Comparison of ENCODE assay signal across 13 cellular contexts in genomic region chr3:30660656-30661055, GRCh38. TPM values are rescaled to one million over a fixed set of nuclear protein-coding genes. Genes with fewer than 3 reads are reported as not detected.
DNase-seq lines count a peak whose midpoint lies in the region; ATAC-seq and TF ChIP-seq lines count a peak whose summit lies in the region.
"Had no signal": no experiment of that assay in that cellular context is flagged by ENCODE, and none has a peak within 500 bp of the region (broad histone marks: within the 10 kb centered on the region; RNA-seq: fewer than 3 reads in every experiment).

No MANE protein-coding gene starts in this region.

- WGBS in right cardiac atrium = 87% methylated on average over 3 of the region's 3 CpGs
- WGBS in aorta, 2 donors = 94% methylated on average over 3 of the region's 3 CpGs

- H3K9me3 Mint-ChIP-seq in activated B cell treated with CpG ODN at 0.5 μM for 24 hours = no peaks in the 10 kb centered on the region
- H3K9me3 Mint-ChIP-seq: dendritic cell treated with granulocyte-macrophage colony-stimulating factor and Interleukin-4, amounts not matched to agents 40 ng/mL and 50 ng/mL, for 4 days had no signal

- H3K4me3 ChIP-seq in right cardiac atrium (ENCODE audit: low read length) (no peak overlapping the region), aorta (ENCODE audit: low read length in 2 of 2) (no peak overlapping the region)

- DNase-seq in right cardiac atrium = no peak
- DNase-seq in Right ventricle myocardium superior = no peak
- DNase-seq in activated B cell treated with CpG ODN at 0.5 μM for 24 hours = no peak
- no peak for DNase-seq in aorta
- DNase-seq in NCI-H748 treated with DMSO at 0.1 percent for 48 hours (lab: John Stamatoyannopoulos, UW) = no peak
- no peak for DNase-seq in effector CD4-positive, alpha-beta T cell
- DNase-seq: activated gamma-delta T cell; foreskin melanocyte; kidney glomerular epithelial cell; stimulated activated CD4-positive, alpha-beta T cell treated with anti-CD3 and anti-CD28 coated beads, Interleukin-15, amount 100 ng/mL, for 24 hours had no signal

- intact Hi-C loops in right cardiac atrium (cut with DNase I) = no loop called here
- intact Hi-C loops in Right ventricle myocardium superior (cut with DNase I) = no loop called here
- intact Hi-C loops in activated B cell treated with CpG ODN at 0.5 μM for 24 hours (cut with micrococcal nuclease) = no loop called here
- intact Hi-C loops in aorta (cut with DNase I) = loop anchor here in 1 of 2 donors (5.0 kb wide), 1 partner anchor 53 kb away; the partner anchor contains the start of gene TGFBR2

- peak overlapping the region; percentile 81 for H3K27ac Mint-ChIP-seq in activated B cell treated with CpG ODN at 0.5 μM for 24 hours
- H3K27ac Mint-ChIP-seq: dendritic cell treated with granulocyte-macrophage colony-stimulating factor and Interleukin-4, amounts not matched to agents 40 ng/mL and 50 ng/mL, for 4 days had no signal

- POLR2A ChIA-PET in activated B cell treated with CpG ODN at 0.5 μM for 24 hours (lab: Charles Lee) = interaction anchor here (1.0 kb wide), 1 partner anchor 17 kb away, joined by 4 read pairs; no protein-coding TSS in a partner anchor

- CTCF ChIA-PET in activated B cell treated with CpG ODN at 0.5 μM for 24 hours (lab: Charles Lee) = no interaction called here

- H3K27ac ChIP-seq in right cardiac atrium (ENCODE audit: low read length) (peak overlapping the region; percentile 78), layer of hippocampus (ENCODE audit: low read depth, low read length) (peak overlapping the region; percentile 42), aorta (ENCODE audit: low read depth in 1 of 2, low read length in 2 of 2) (peak overlapping the region; percentile 3 to 86)

- H3K4me1 ChIP-seq in right cardiac atrium (ENCODE audit: control insufficient read depth, insufficient read depth, low read length) (peaks cover 32% of the 10 kb centered on the region), aorta (ENCODE audit: control insufficient read depth in 1 of 2, insufficient read depth in 2 of 2, low read length in 2 of 2) (peaks cover 17 to 21% of the 10 kb centered on the region in 2 donors)

- H3K4me1 Mint-ChIP-seq in activated B cell treated with CpG ODN at 0.5 μM for 24 hours = peaks cover 94% of the 10 kb centered on the region

- H3K27me3 ChIP-seq in right cardiac atrium (ENCODE audit: control insufficient read depth, insufficient read depth) (no peaks in the 10 kb centered on the region), layer of hippocampus (ENCODE audit: control insufficient read depth, insufficient read depth, low read length) (no peaks in the 10 kb centered on the region), aorta (ENCODE audit: control insufficient read depth in 1 of 2, insufficient read depth in 2 of 2, low read length in 1 of 2) (no peaks in the 10 kb centered on the region)

- no peaks in the 10 kb centered on the region for H3K27me3 Mint-ChIP-seq in activated B cell treated with CpG ODN at 0.5 μM for 24 hours
- H3K27me3 Mint-ChIP-seq: dendritic cell treated with granulocyte-macrophage colony-stimulating factor and Interleukin-4, amounts not matched to agents 40 ng/mL and 50 ng/mL, for 4 days had no signal

- peak overlapping the region; percentile 45 for H3K4me3 Mint-ChIP-seq in activated B cell treated with CpG ODN at 0.5 μM for 24 hours
- H3K4me3 Mint-ChIP-seq: dendritic cell treated with granulocyte-macrophage colony-stimulating factor and Interleukin-4, amounts not matched to agents 40 ng/mL and 50 ng/mL, for 4 days had no signal

- H3K36me3 ChIP-seq in aorta (ENCODE audit: control insufficient read depth in 1 of 2, insufficient read depth in 2 of 2, low read length in 1 of 2) = peaks cover 0 to 5% of the 10 kb centered on the region in 2 donors

- ATAC-seq in right cardiac atrium = no peak
- ATAC-seq in Right ventricle myocardium superior (ENCODE audit: poor library complexity) = no peak
- no peak for ATAC-seq in activated B cell treated with CpG ODN at 0.5 μM for 24 hours (ENCODE audit: low read depth)
- ATAC-seq in aorta (ENCODE audit: low FRiP score) = no peak
- ATAC-seq in HG03045 (IDR thresholded peaks at IDR 0.05; ENCODE audit: unreplicated experiment) = no peak

- no peak for TF ChIP-seq CTCF in activated B cell treated with CpG ODN at 0.5 μM for 24 hours (IDR thresholded peaks at IDR 0.05)

- peaks cover 84% of the 10 kb centered on the region for H3K36me3 Mint-ChIP-seq in activated B cell treated with CpG ODN at 0.5 μM for 24 hours (ENCODE audit: low read depth)

- H3K9me3 ChIP-seq in right cardiac atrium (ENCODE audit: control insufficient read depth, low read length) (no peaks in the 10 kb centered on the region), aorta (ENCODE audit: control insufficient read depth, low read length) (no peaks in the 10 kb centered on the region)

RNA-seq across cellular contexts. Expression of gene TGFBR2, which starts 54.3 kb away (rescaled TPM):
- total RNA-seq in right cardiac atrium (100 to 1,000 TPM; 196 to 255 (median 212) TPM), Right ventricle myocardium superior (168 TPM), activated B cell treated with CpG ODN at 0.5 μM for 24 hours (99.1 and 104 TPM in 2 replicates), aorta (100 to 1,000 TPM; 279 to 303 TPM)
- polyA plus RNA-seq in right cardiac atrium (77.7 TPM), aorta (100 to 1,000 TPM in 1 of 2 donors, 10 to 100 TPM in 1; 57.3 to 153 TPM)
